20 cellular contexts compared by ENCODE assay signal in the genomic region with DNA sequence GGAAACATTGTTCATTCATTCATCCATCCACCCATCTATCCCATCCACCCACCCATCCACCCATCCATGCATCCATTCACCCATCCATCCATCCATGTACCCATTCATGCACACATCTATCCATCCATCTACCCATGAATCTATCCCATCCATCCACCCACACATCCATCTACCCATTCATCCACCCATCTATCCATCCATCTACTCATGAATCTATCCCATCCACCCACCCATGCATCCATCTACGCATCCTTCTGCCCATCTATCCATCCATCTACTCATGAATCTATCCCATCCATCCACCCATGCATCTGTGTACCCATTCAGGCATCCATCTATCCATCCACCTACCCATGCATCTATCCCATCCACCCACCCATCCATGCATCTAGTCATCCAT.
"Had no signal": no experiment of that assay in that cellular context is flagged by ENCODE, and none has a peak within 500 bp of the region (broad histone marks: within the 10 kb centered on the region; RNA-seq: fewer than 3 reads in every experiment).

No MANE protein-coding gene starts in this region.

- FAIRE-seq: endothelial cell of umbilical vein, frontal cortex, islet of Langerhans, keratinocyte had no signal

- H3K4me1 ChIP-seq: colonic mucosa, foreskin keratinocyte, gastroesophageal sphincter, left lung, lower lobe of right lung had no signal

- H3K79me2 ChIP-seq: hepatocyte had no signal

- ATAC-seq: foreskin keratinocyte; gastroesophageal sphincter; heart left ventricle; left cardiac atrium; left lung; left ventricle myocardium superior; lower lobe of right lung; naive thymus-derived CD4-positive, alpha-beta T cell had no signal

- H2AFZ ChIP-seq: hepatocyte had no signal

- H3K36me3 ChIP-seq: colonic mucosa, esophagus muscularis mucosa, gastroesophageal sphincter, heart left ventricle, left lung, lower lobe of right lung had no signal

- H3K27ac Mint-ChIP-seq: dendritic cell treated with granulocyte-macrophage colony-stimulating factor and Interleukin-4, amounts not matched to agents 40 ng/mL and 50 ng/mL, for 4 days; naive thymus-derived CD4-positive, alpha-beta T cell had no signal

- H3K36me3 Mint-ChIP-seq: naive thymus-derived CD4-positive, alpha-beta T cell had no signal

- H3K4me3 Mint-ChIP-seq: dendritic cell treated with granulocyte-macrophage colony-stimulating factor and Interleukin-4, amounts not matched to agents 40 ng/mL and 50 ng/mL, for 4 days; naive thymus-derived CD4-positive, alpha-beta T cell had no signal

- H3K4me3 ChIP-seq: colonic mucosa, esophagus muscularis mucosa, gastroesophageal sphincter, heart left ventricle, hepatocyte, left lung, lower lobe of right lung had no signal

- H3K27ac ChIP-seq: colonic mucosa, esophagus muscularis mucosa, foreskin keratinocyte, gastroesophageal sphincter, heart left ventricle, hepatocyte, left lung, lower lobe of right lung had no signal

- H3K4me2 ChIP-seq: hepatocyte had no signal

- DNase-seq: colonic mucosa; cortex of kidney; effector memory CD4-positive, alpha-beta T cell; foreskin keratinocyte; heart left ventricle; left cardiac atrium; left lung; left ventricle myocardium superior; lower lobe of right lung; mesenchymal stem cell; midbrain; naive thymus-derived CD4-positive, alpha-beta T cell had no signal

- H3K9me3 ChIP-seq: colonic mucosa, esophagus muscularis mucosa, gastroesophageal sphincter, heart left ventricle, left lung, lower lobe of right lung had no signal

- H3K9me3 Mint-ChIP-seq: dendritic cell treated with granulocyte-macrophage colony-stimulating factor and Interleukin-4, amounts not matched to agents 40 ng/mL and 50 ng/mL, for 4 days had no signal

- H3K27me3 ChIP-seq: colonic mucosa, foreskin keratinocyte, hepatocyte, left lung had no signal
